In genomic region chr1:63904826-63905225, GRCh38 we compare ENCODE assay signal across 12 cellular contexts.
"Had no signal": no experiment of that assay in that cellular context is flagged by ENCODE, and none has a peak within 500 bp of the region (broad histone marks: within the 10 kb centered on the region; RNA-seq: fewer than 3 reads in every experiment).

No MANE protein-coding gene starts in this region.

- H3K9me3 ChIP-seq: neutrophil, transverse colon had no signal

- H3K9me3 Mint-ChIP-seq: activated naive CD4-positive, alpha-beta T cell treated with anti-CD3 and anti-CD28 coated beads, Interleukin-2, amount 50 U/mL, for 24 hours; brain; central memory CD8-positive, alpha-beta T cell; dendritic cell treated with granulocyte-macrophage colony-stimulating factor and Interleukin-4, amounts not matched to agents 40 ng/mL and 50 ng/mL, for 4 days; stimulated activated effector memory CD8-positive, alpha-beta T cell treated with anti-CD3 and anti-CD28 coated beads, Interleukin-12 subunit alpha, Interleukin-12 subunit beta, amount 100 ng/mL, for 72 hours; T-helper 1 cell treated with Interleukin-12 subunit alpha and Interleukin-12 subunit beta and Interleukin-4 antibody, amounts not matched to agents 30 μg/mL and 1 μg/mL, for 36 hours had no signal

- H3K4me1 Mint-ChIP-seq: activated naive CD4-positive, alpha-beta T cell treated with anti-CD3 and anti-CD28 coated beads, Interleukin-2, amount 50 U/mL, for 24 hours; central memory CD8-positive, alpha-beta T cell; stimulated activated effector memory CD8-positive, alpha-beta T cell treated with anti-CD3 and anti-CD28 coated beads, Interleukin-12 subunit alpha, Interleukin-12 subunit beta, amount 100 ng/mL, for 72 hours had no signal

- H3K4me3 ChIP-seq: transverse colon had no signal

- H3K27me3 ChIP-seq: neutrophil, transverse colon had no signal

- ATAC-seq: stimulated activated effector memory CD8-positive, alpha-beta T cell treated with anti-CD3 and anti-CD28 coated beads, Interleukin-12 subunit alpha, Interleukin-12 subunit beta, amount 100 ng/mL, for 72 hours had no signal

- H3K36me3 ChIP-seq: neutrophil, transverse colon had no signal

- DNase-seq: erythroblast, hypothalamus, kidney glomerular epithelial cell, small intestine, transverse colon had no signal

- H3K27me3 Mint-ChIP-seq: activated naive CD4-positive, alpha-beta T cell treated with anti-CD3 and anti-CD28 coated beads, Interleukin-2, amount 50 U/mL, for 24 hours; brain; dendritic cell treated with granulocyte-macrophage colony-stimulating factor and Interleukin-4, amounts not matched to agents 40 ng/mL and 50 ng/mL, for 4 days had no signal

- H3K27ac Mint-ChIP-seq: activated naive CD4-positive, alpha-beta T cell treated with anti-CD3 and anti-CD28 coated beads, Interleukin-2, amount 50 U/mL, for 24 hours; dendritic cell treated with granulocyte-macrophage colony-stimulating factor and Interleukin-4, amounts not matched to agents 40 ng/mL and 50 ng/mL, for 4 days; stimulated activated effector memory CD8-positive, alpha-beta T cell treated with anti-CD3 and anti-CD28 coated beads, Interleukin-12 subunit alpha, Interleukin-12 subunit beta, amount 100 ng/mL, for 72 hours; T-helper 1 cell treated with Interleukin-12 subunit alpha and Interleukin-12 subunit beta and Interleukin-4 antibody, amounts not matched to agents 30 μg/mL and 1 μg/mL, for 36 hours had no signal

- H3K36me3 Mint-ChIP-seq: activated naive CD4-positive, alpha-beta T cell treated with anti-CD3 and anti-CD28 coated beads, Interleukin-2, amount 50 U/mL, for 24 hours; brain; stimulated activated effector memory CD8-positive, alpha-beta T cell treated with anti-CD3 and anti-CD28 coated beads, Interleukin-12 subunit alpha, Interleukin-12 subunit beta, amount 100 ng/mL, for 72 hours had no signal

- H3K27ac ChIP-seq: neutrophil, transverse colon had no signal

- H3K4me3 Mint-ChIP-seq: activated naive CD4-positive, alpha-beta T cell treated with anti-CD3 and anti-CD28 coated beads, Interleukin-2, amount 50 U/mL, for 24 hours; brain; central memory CD8-positive, alpha-beta T cell; dendritic cell treated with granulocyte-macrophage colony-stimulating factor and Interleukin-4, amounts not matched to agents 40 ng/mL and 50 ng/mL, for 4 days; stimulated activated effector memory CD8-positive, alpha-beta T cell treated with anti-CD3 and anti-CD28 coated beads, Interleukin-12 subunit alpha, Interleukin-12 subunit beta, amount 100 ng/mL, for 72 hours; T-helper 1 cell treated with Interleukin-12 subunit alpha and Interleukin-12 subunit beta and Interleukin-4 antibody, amounts not matched to agents 30 μg/mL and 1 μg/mL, for 36 hours had no signal
